13 cellular contexts compared by ENCODE assay signal in the genomic region with DNA sequence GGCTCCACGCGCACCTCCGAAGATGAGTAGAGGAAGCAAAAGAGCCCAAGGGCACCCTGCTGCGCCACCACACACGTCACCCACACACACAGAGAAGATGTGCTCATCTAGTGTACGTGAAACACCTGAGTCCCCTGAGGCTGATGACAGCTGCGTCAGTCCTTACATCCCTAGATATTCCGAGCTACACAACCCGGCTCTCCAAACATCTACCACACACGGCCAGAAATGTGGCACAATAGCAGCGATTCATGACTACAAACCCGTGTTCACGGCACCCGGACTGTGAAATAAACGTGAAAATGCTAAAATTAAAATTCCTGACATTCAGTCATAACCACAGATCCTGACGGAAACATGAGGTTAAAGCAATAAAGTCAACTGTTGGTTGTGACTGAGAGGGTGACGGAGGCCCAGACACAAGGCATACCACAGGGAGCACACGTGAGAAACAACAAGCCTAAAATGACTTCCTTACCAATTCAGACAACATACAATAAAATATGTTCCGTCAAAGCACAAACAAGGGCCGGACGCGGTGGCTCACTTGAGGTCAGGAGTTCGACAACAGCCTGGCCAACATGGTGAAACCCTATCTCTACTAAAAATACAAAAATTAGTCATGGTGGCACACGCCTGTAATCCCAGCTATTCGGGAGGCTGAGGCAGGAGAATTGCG. TPM values are rescaled to one million over a fixed set of nuclear protein-coding genes. Genes with fewer than 3 reads are reported as not detected.
DNase-seq lines count a peak whose midpoint lies in the region; ATAC-seq and TF ChIP-seq lines count a peak whose summit lies in the region.
"Had no signal": no experiment of that assay in that cellular context is flagged by ENCODE, and none has a peak within 500 bp of the region (broad histone marks: within the 10 kb centered on the region; RNA-seq: fewer than 3 reads in every experiment).

No MANE protein-coding gene starts in this region.

- TF ChIP-seq CTCF in psoas muscle (IDR thresholded peaks at IDR 0.05): no peak

- H3K4me3 ChIP-seq in SJCRH30 (peak overlapping the region; percentile 18), ectodermal cell (ENCODE audit: insufficient read depth, low read depth, low read length) (no peak overlapping the region), psoas muscle (peak overlapping the region; percentile 41)
- H3K4me3 ChIP-seq: heart left ventricle had no signal

- peak overlapping the region; percentile 99 for H3K27ac ChIP-seq in SJCRH30
- peak overlapping the region; percentile 26 for H3K27ac ChIP-seq in ectodermal cell (ENCODE audit: insufficient read depth, low read depth, low read length, poor library complexity, severe bottlenecking)
- H3K27ac ChIP-seq in psoas muscle: peak overlapping the region; percentile 89
- H3K27ac ChIP-seq: heart left ventricle had no signal

- H3K9me3 ChIP-seq in SJCRH30 (replicated peaks): no peaks in the 10 kb centered on the region
- H3K9me3 ChIP-seq in ectodermal cell (ENCODE audit: control insufficient read depth, low read length): no peaks in the 10 kb centered on the region
- no peaks in the 10 kb centered on the region for H3K9me3 ChIP-seq in psoas muscle
- H3K9me3 ChIP-seq: heart left ventricle had no signal

- H3K36me3 ChIP-seq in SJCRH30 (peaks cover 61% of the 10 kb centered on the region), ectodermal cell (ENCODE audit: control insufficient read depth, insufficient read depth, low read length) (peaks cover 25% of the 10 kb centered on the region), psoas muscle (ENCODE audit: insufficient read depth in 1 of 2, low read depth in 1 of 2) (peaks cover 8 to 55% of the 10 kb centered on the region in 2 donors)

- WGBS in ectodermal cell, 2 experiments: 93 to 94% methylated on average over 26 of the region's 26 CpGs
- 34 to 60% (median 39%) methylated on average over 26 of the region's 26 CpGs for WGBS in psoas muscle, 3 donors

- ATAC-seq in psoas muscle (peak; percentile 70 to 82 (median 76)), HG03045 (IDR thresholded peaks at IDR 0.05; ENCODE audit: unreplicated experiment) (no peak)
- ATAC-seq: heart left ventricle; stimulated activated naive CD8-positive, alpha-beta T cell treated with anti-CD3 and anti-CD28 coated beads, Interleukin-15, amount 100 ng/mL, for 72 hours had no signal

- intact Hi-C loops in psoas muscle (cut with DNase I): no loop called here

- DNase-seq in SJCRH30 (peak; percentile 97 to 99), psoas muscle (peak; percentile 35 to 84), DMS114 treated with DMSO at 0.1 percent for 48 hours (lab: John Stamatoyannopoulos, UW; ENCODE audit: unreplicated experiment) (no peak)
- DNase-seq: activated CD4-positive, alpha-beta T cell treated with anti-CD3 and anti-CD28 coated beads, Interleukin-2, amount 50 U/mL, for 1 hour; activated naive CD4-positive, alpha-beta T cell treated with anti-CD3 and anti-CD28 coated beads, Interleukin-2, amount 10 ng/mL, durations not matched to agents 7 days and 5 days; effector CD8-positive, alpha-beta T cell; GF-D8; heart left ventricle; NCI-H2107; stimulated activated CD4-positive, alpha-beta T cell treated with anti-CD3 and anti-CD28 coated beads, Interleukin-4, amount 100 ng/mL, for 1 hour; stimulated activated naive CD8-positive, alpha-beta T cell treated with anti-CD3 and anti-CD28 coated beads, Interleukin-15, amount 100 ng/mL, for 72 hours had no signal

- H3K4me1 ChIP-seq in SJCRH30 (peaks cover 48% of the 10 kb centered on the region), ectodermal cell (ENCODE audit: control insufficient read depth, insufficient read depth, low read length) (no peaks in the 10 kb centered on the region), psoas muscle (peaks cover 41% of the 10 kb centered on the region)

- H3K27me3 ChIP-seq in SJCRH30 (no peaks in the 10 kb centered on the region), ectodermal cell (ENCODE audit: control insufficient read depth, insufficient read depth, low read length, poor library complexity, severe bottlenecking) (no peaks in the 10 kb centered on the region), psoas muscle (ENCODE audit: insufficient read depth in 3 of 3, low read length in 2 of 3) (no peaks in the 10 kb centered on the region)
- H3K27me3 ChIP-seq: heart left ventricle had no signal

RNA-seq across cellular contexts. Expression of gene SSU72, which starts 7.4 kb away (rescaled TPM):
- total RNA-seq in SJCRH30 (2014; rRNA removed; shearing (Covaris generic)): 258 and 267 TPM in 2 replicates
- 161 TPM for polyA plus RNA-seq in ectodermal cell (2013, experiment 1 of 4)
- polyA plus RNA-seq in ectodermal cell (2013, experiment 2 of 4): 152 TPM
- polyA plus RNA-seq in ectodermal cell (2013, experiment 3 of 4): 140 TPM
- polyA plus RNA-seq in ectodermal cell (2013, experiment 4 of 4): 158 TPM
- 100 to 1,000 TPM; 130 to 185 (median 167) TPM for total RNA-seq in psoas muscle
- 100 to 1,000 TPM; 137 to 207 (median 192) TPM for polyA plus RNA-seq in psoas muscle

RNA-seq across cellular contexts. Expression of gene TMEM240, which starts 26.9 kb away (rescaled TPM):
- total RNA-seq in SJCRH30 (2014; rRNA removed; shearing (Covaris generic)): 1.5 and 1.9 TPM in 2 replicates
- polyA plus RNA-seq in ectodermal cell (2013, experiment 1 of 4): 11.1 TPM
- 11.7 TPM for polyA plus RNA-seq in ectodermal cell (2013, experiment 2 of 4)
- polyA plus RNA-seq in ectodermal cell (2013, experiment 3 of 4): 9.7 TPM
- 13.0 TPM for polyA plus RNA-seq in ectodermal cell (2013, experiment 4 of 4)
- 1 to 10 TPM in 3 of 4 donors, under 1 TPM in 1; 0.88 to 1.4 (median 1.2) TPM for total RNA-seq in psoas muscle
- 1 to 10 TPM in 1 of 3 donors, under 1 TPM in 2; 0.55 to 1.8 (median 0.98) TPM for polyA plus RNA-seq in psoas muscle

RNA-seq across cellular contexts. Expression of gene FNDC10, which starts 32.6 kb away (rescaled TPM):
- 1.5 and 1.9 TPM in 2 replicates for total RNA-seq in SJCRH30 (2014; rRNA removed; shearing (Covaris generic))
- 9.6 TPM for polyA plus RNA-seq in ectodermal cell (2013, experiment 1 of 4)
- 8.0 TPM for polyA plus RNA-seq in ectodermal cell (2013, experiment 2 of 4)
- polyA plus RNA-seq in ectodermal cell (2013, experiment 3 of 4): 7.6 TPM
- 7.1 TPM for polyA plus RNA-seq in ectodermal cell (2013, experiment 4 of 4)
- under 1 TPM in 3 of 4 donors, not detected in 1; 0.44 to 0.89 (median 0.82) TPM for total RNA-seq in psoas muscle
- polyA plus RNA-seq in psoas muscle: under 1 TPM; 0.15 to 0.96 (median 0.34) TPM

RNA-seq across cellular contexts. Expression of gene MIB2, which starts 48.0 kb away (rescaled TPM):
- total RNA-seq in SJCRH30 (2014; rRNA removed; shearing (Covaris generic)): 37.2 and 49.6 TPM in 2 replicates
- polyA plus RNA-seq in ectodermal cell (2013, experiment 1 of 4): 58.6 TPM
- polyA plus RNA-seq in ectodermal cell (2013, experiment 2 of 4): 53.6 TPM
- polyA plus RNA-seq in ectodermal cell (2013, experiment 3 of 4): 49.8 TPM
- 50.5 TPM for polyA plus RNA-seq in ectodermal cell (2013, experiment 4 of 4)
- total RNA-seq in psoas muscle: 100 to 1,000 TPM in 1 of 4 donors, 10 to 100 TPM in 3; 66.5 to 106 (median 75.4) TPM
- 10 to 100 TPM; 41.8 to 80.5 (median 78.7) TPM for polyA plus RNA-seq in psoas muscle

RNA-seq across cellular contexts. Expression of gene ATAD3A, which starts 55.3 kb away (rescaled TPM):
- total RNA-seq in SJCRH30 (2014; rRNA removed; shearing (Covaris generic)): 72.6 and 74.7 TPM in 2 replicates
- 43.1 TPM for polyA plus RNA-seq in ectodermal cell (2013, experiment 1 of 4)
- 44.7 TPM for polyA plus RNA-seq in ectodermal cell (2013, experiment 2 of 4)
- polyA plus RNA-seq in ectodermal cell (2013, experiment 3 of 4): 27.0 TPM
- polyA plus RNA-seq in ectodermal cell (2013, experiment 4 of 4): 29.8 TPM
- 10 to 100 TPM; 20.6 to 33.5 (median 24.1) TPM for total RNA-seq in psoas muscle
- polyA plus RNA-seq in psoas muscle: 10 to 100 TPM; 35.6 to 48.6 (median 41.4) TPM

Comparison
In these comparisons a context has a peak if more than half of its experiments do, and no peak if none do; other contexts are left out.
1. H3K27ac ChIP-seq: peak in every context shown above with its lines; median percentile 99 in SJCRH30; 89 in psoas muscle; 26 in ectodermal cell.